10 cellular contexts compared by ENCODE assay signal in genomic region chr5:73692166-73692640, GRCh38.
DNase-seq lines count a peak whose midpoint lies in the region; ATAC-seq and TF ChIP-seq lines count a peak whose summit lies in the region.
"Had no signal": no experiment of that assay in that cellular context is flagged by ENCODE, and none has a peak within 500 bp of the region (broad histone marks: within the 10 kb centered on the region; RNA-seq: fewer than 3 reads in every experiment).

No MANE protein-coding gene starts in this region.

- no peak for TF ChIP-seq CTCF in epithelial cell of esophagus (IDR thresholded peaks at IDR 0.05; ENCODE audit: insufficient read depth, low read depth, low read length, missing control alignments)

- peak; percentile 36 for ATAC-seq in GM18858 (IDR thresholded peaks at IDR 0.05; ENCODE audit: unreplicated experiment)
- ATAC-seq in GM19452 (IDR thresholded peaks at IDR 0.05; ENCODE audit: unreplicated experiment) = no peak

- DNase-seq in NCI-H226 = peak; percentile 70
- DNase-seq in epithelial cell of esophagus (ENCODE audit: low read depth) = peak; percentile 87
- DNase-seq in smooth muscle cell of the brain vasculature (ENCODE audit: low read depth, low spot score) = peak; percentile 93
- no peak for DNase-seq in NCI-H2029 (lab: John Stamatoyannopoulos, UW)
- DNase-seq in NCI-H2171 (lab: John Stamatoyannopoulos, UW) = no peak
- DNase-seq: activated gamma-delta T cell treated with Interleukin-2 at 50 U/mL for 16 hours, NCI-H1105 treated with DMSO at 0.1 percent for 48 hours, RPMI8226 had no signal

- H3K4me3 ChIP-seq in epithelial cell of esophagus (ENCODE audit: low read length) = no peak overlapping the region

Comparison
In these comparisons a context has a peak if more than half of its experiments do, and no peak if none do; other contexts are left out.
1. DNase-seq: peak in NCI-H226 (single experiment), epithelial cell of esophagus (single experiment) and smooth muscle cell of the brain vasculature (single experiment); none in NCI-H2029 (single experiment) and NCI-H2171 (single experiment).